ENCODE assay signal across 18 cellular contexts in the genomic region with DNA sequence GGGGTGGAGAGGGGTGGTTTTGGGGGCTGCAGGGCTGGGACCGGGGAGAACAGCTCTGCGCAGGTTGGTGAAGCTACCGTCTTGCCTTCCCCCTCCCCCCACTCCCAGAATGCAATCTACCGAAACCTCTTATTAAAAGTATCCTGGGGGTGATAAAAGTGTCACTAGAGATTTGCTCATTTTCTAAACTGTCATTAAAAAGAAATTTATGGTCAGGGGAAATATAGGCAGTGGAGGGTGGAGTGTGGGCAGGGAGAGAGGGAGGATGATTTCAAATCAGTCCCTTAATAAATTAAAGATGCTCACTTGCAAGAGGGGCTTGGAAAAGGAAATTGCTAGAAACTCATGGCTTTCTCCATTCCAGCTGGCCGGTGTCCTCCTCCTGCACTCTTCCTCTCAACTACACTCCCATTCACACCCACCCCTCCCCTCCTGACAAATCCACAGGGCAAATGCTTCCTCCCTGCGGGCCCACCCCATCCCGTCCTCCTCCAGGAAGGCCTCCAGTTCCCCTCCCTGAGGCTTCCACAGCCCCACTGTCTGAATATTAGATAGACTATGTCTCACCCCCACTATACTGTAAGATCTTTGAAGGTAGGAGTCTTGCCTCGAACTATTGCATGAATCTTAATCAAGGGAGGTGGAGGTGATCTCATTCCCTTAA.
DNase-seq lines count a peak whose midpoint lies in the region; ATAC-seq, FAIRE-seq and TF ChIP-seq lines count a peak whose summit lies in the region.
"Had no signal": no experiment of that assay in that cellular context is flagged by ENCODE, and none has a peak within 500 bp of the region (broad histone marks: within the 10 kb centered on the region; RNA-seq: fewer than 3 reads in every experiment).

No MANE protein-coding gene starts in this region.

- no peaks in the 10 kb centered on the region for H3K36me3 Mint-ChIP-seq in IgD-negative memory B cell
- no peaks in the 10 kb centered on the region for H3K36me3 Mint-ChIP-seq in activated B cell treated with CpG ODN at 0.5 μM for 24 hours (ENCODE audit: low read depth)
- no peaks in the 10 kb centered on the region for H3K36me3 Mint-ChIP-seq in naive B cell
- H3K36me3 Mint-ChIP-seq: CD8-positive, alpha-beta T cell had no signal

- H3K27ac ChIP-seq in A673 (ENCODE audit: low read depth, low read length, poor library complexity, severe bottlenecking) (no peak overlapping the region), Peyer's patch (peak overlapping the region in 2 of 4 donors; percentile 72 to 82)
- H3K27ac ChIP-seq: BLaER1 treated with 17β-estradiol and CSF1 and Interleukin-3, amounts not matched to agents 10 nM and 100 nM had no signal

- H3K27me3 Mint-ChIP-seq in IgD-negative memory B cell (peaks cover 3% of the 10 kb centered on the region), activated B cell treated with CpG ODN at 0.5 μM for 24 hours (no peaks in the 10 kb centered on the region), naive B cell (peaks cover 0 to 12% (median 0%) of the 10 kb centered on the region in 3 donors)

- H3K4me1 Mint-ChIP-seq in IgD-negative memory B cell (peaks cover 65 to 78% (median 71%) of the 10 kb centered on the region in 3 donors), activated B cell treated with CpG ODN at 0.5 μM for 24 hours (peaks cover 79% of the 10 kb centered on the region), naive B cell (peaks cover 51 to 64% (median 58%) of the 10 kb centered on the region in 3 donors)

- no TSS peak for BruUV-seq in A673 (replicated peaks; lab: Mats Ljungman, UMichigan)

- H3K36me3 ChIP-seq in A673 (ENCODE audit: insufficient read depth, low read length, poor library complexity, severe bottlenecking) (no peaks in the 10 kb centered on the region), Peyer's patch (no peaks in the 10 kb centered on the region)
- H3K36me3 ChIP-seq: BLaER1 treated with 17β-estradiol and CSF1 and Interleukin-3, amounts not matched to agents 10 nM and 100 nM had no signal

- ATAC-seq in activated B cell treated with CpG ODN at 0.5 μM for 24 hours (ENCODE audit: low read depth) (no peak), naive B cell (ENCODE audit: low read depth in 2 of 2) (no peak)
- ATAC-seq: CD8-positive, alpha-beta T cell; PC-3 had no signal

- DNase-seq in A673 (ENCODE audit: low spot score) = peak; percentile 51
- no peak for DNase-seq in activated B cell treated with CpG ODN at 0.5 μM for 24 hours
- no peak for DNase-seq in naive B cell
- DNase-seq in Peyer's patch = no peak
- no peak for DNase-seq in NCI-H146 treated with DMSO at 0.1 percent for 48 hours (lab: John Stamatoyannopoulos, UW; ENCODE audit: unreplicated experiment)
- DNase-seq in stimulated activated CD4-positive, alpha-beta T cell treated with anti-CD3 and anti-CD28 coated beads, Interleukin-2, amount 100 ng/mL, for 24 hours = no peak
- DNase-seq in frontal cortex (ENCODE audit: low spot score in 2 of 2) = no peak
- DNase-seq: Calu3; CD8-positive, alpha-beta T cell; GF-D8; H7; NCI-H1436 treated with DMSO at 0.1 percent for 48 hours; NCI-H2029 treated with DMSO at 0.1 percent for 48 hours; NCI-H510A; NCI-H774; PC-3 had no signal

- intact Hi-C loops in A673 (cut with micrococcal nuclease; ENCODE audit: unreplicated experiment) (no loop called here), activated B cell treated with CpG ODN at 0.5 μM for 24 hours (cut with micrococcal nuclease) (loop anchor here (2.0 kb wide), 3 partner anchors 19 to 133 kb away; a partner anchor contains a TSS)

- H3K27me3 ChIP-seq in A673 (replicated peaks; ENCODE audit: insufficient read depth, low read depth, low read length, poor library complexity) (no peaks in the 10 kb centered on the region), Peyer's patch (no peaks in the 10 kb centered on the region)

- H3K9me3 Mint-ChIP-seq in IgD-negative memory B cell (no peaks in the 10 kb centered on the region), activated B cell treated with CpG ODN at 0.5 μM for 24 hours (no peaks in the 10 kb centered on the region), naive B cell (peaks cover 0 to 3% (median 0%) of the 10 kb centered on the region in 7 donors)
- H3K9me3 Mint-ChIP-seq: CD8-positive, alpha-beta T cell had no signal

- no peak for TF ChIP-seq CTCF in A673 (conservative IDR thresholded peaks at IDR 0.05; ENCODE audit: low read depth, low read length)
- TF ChIP-seq CTCF in activated B cell treated with CpG ODN at 0.5 μM for 24 hours (IDR thresholded peaks at IDR 0.05) = no peak
- no peak for TF ChIP-seq CTCF in Peyer's patch (IDR thresholded peaks at IDR 0.05)

- H3K4me3 Mint-ChIP-seq in IgD-negative memory B cell (peak overlapping the region; percentile 60 to 89 (median 78)), activated B cell treated with CpG ODN at 0.5 μM for 24 hours (peak overlapping the region; percentile 41), naive B cell (peak overlapping the region in 5 of 8 donors; percentile 23 to 76 (median 64))
- H3K4me3 Mint-ChIP-seq: CD8-positive, alpha-beta T cell had no signal

- POLR2A ChIA-PET in A673 (lab: Charles Lee; ENCODE audit: low non-redundant PET) (no interaction called here), activated B cell treated with CpG ODN at 0.5 μM for 24 hours (lab: Charles Lee) (interaction anchor here (0.7 to 2.8 kb wide), 4 partner anchors 22 to 584 kb away, joined by 3 to 22 read pairs (median 12); no protein-coding TSS in a partner anchor)

- FAIRE-seq in frontal cortex (lab: Jason Lieb, UNC) = no peak

- TF ChIP-seq POLR2A in Peyer's patch (IDR thresholded peaks at IDR 0.05) = no peak

- H3K4me3 ChIP-seq in A673 (ENCODE audit: low read depth, low read length, poor library complexity, severe bottlenecking) (no peak overlapping the region), Peyer's patch (no peak overlapping the region)
- H3K4me3 ChIP-seq: BLaER1 treated with 17β-estradiol and CSF1 and Interleukin-3, amounts not matched to agents 10 nM and 100 nM had no signal

- CTCF ChIA-PET in A673 (lab: Charles Lee) (no interaction called here), activated B cell treated with CpG ODN at 0.5 μM for 24 hours (lab: Charles Lee) (interaction anchor here (0.9 kb wide), 1 partner anchor 32 kb away, joined by 3 read pairs; no protein-coding TSS in a partner anchor)

- H3K9me3 ChIP-seq in A673 (ENCODE audit: low read depth, low read length, poor library complexity, severe bottlenecking) (no peaks in the 10 kb centered on the region), Peyer's patch (no peaks in the 10 kb centered on the region)

- H3K4me1 ChIP-seq in A673 (ENCODE audit: insufficient read depth, low read length, poor library complexity, severe bottlenecking) (peaks cover 16% of the 10 kb centered on the region), Peyer's patch (peaks cover 0 to 21% (median 10%) of the 10 kb centered on the region in 4 donors)

- H3K27ac Mint-ChIP-seq in IgD-negative memory B cell (peak overlapping the region; percentile 91 to 98 (median 95)), activated B cell treated with CpG ODN at 0.5 μM for 24 hours (peak overlapping the region; percentile 77), naive B cell (peak overlapping the region in 5 of 6 donors; percentile 42 to 91 (median 84))
- H3K27ac Mint-ChIP-seq: CD8-positive, alpha-beta T cell had no signal
